In the genomic region with DNA sequence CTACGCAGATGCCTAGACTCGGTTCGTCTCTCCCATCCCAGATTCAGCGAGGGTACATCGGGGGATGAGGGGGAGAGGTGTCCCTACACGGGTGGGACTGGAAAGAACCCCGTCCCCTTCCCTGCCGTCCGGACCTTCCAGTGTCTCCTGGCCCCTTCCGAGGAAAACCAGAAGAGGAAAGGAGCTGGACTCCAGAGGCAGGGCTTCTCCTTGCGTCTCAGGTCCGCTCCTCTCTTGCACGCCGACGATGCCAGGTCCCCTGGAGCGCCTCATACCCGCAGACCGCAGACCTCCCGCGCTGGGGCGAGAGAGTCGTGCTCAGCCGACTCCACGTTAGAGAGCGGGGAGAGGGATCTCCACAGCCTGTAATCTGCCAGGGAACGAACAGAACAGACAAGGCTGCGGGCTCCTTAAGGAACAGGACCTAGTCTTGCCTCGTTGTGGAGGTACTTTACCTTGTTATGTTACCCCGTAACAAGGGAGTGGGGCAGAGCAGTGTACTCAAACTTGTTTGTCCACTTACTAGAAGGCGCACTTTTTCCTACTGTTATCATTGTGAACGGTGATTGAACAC, we compare ENCODE assay signal across 8 cellular contexts. TPM values are rescaled to one million over a fixed set of nuclear protein-coding genes. Genes with fewer than 3 reads are reported as not detected.
DNase-seq lines count a peak whose midpoint lies in the region; ATAC-seq and TF ChIP-seq lines count a peak whose summit lies in the region.

No MANE protein-coding gene starts in this region.

- TF ChIP-seq POLR2A in Peyer's patch (IDR thresholded peaks at IDR 0.05): no peak

- H3K36me3 Mint-ChIP-seq in activated naive CD4-positive, alpha-beta T cell treated with anti-CD3 and anti-CD28 coated beads, Interleukin-2, amount 50 U/mL, for 24 hours: no peaks in the 10 kb centered on the region
- no peaks in the 10 kb centered on the region for H3K36me3 Mint-ChIP-seq in progenitor cell of endocrine pancreas (ENCODE audit: insufficient read depth)

- no peak for TF ChIP-seq CTCF in BE2C (IDR thresholded peaks at IDR 0.05; ENCODE audit: low read depth, low read length)
- no peak for TF ChIP-seq CTCF in Peyer's patch (IDR thresholded peaks at IDR 0.05)
- no peak for TF ChIP-seq CTCF in cardiac muscle cell (IDR thresholded peaks at IDR 0.05; ENCODE audit: low read depth, low read length)
- TF ChIP-seq CTCF in progenitor cell of endocrine pancreas (IDR thresholded peaks at IDR 0.05; ENCODE audit: unreplicated experiment): no peak

- H3K27me3 ChIP-seq in BE2C (peaks cover 14% of the 10 kb centered on the region), Peyer's patch (no peaks in the 10 kb centered on the region), cardiac muscle cell (peaks cover 48% of the 10 kb centered on the region)

- peak; percentile 55 for DNase-seq in BE2C
- DNase-seq in Peyer's patch: peak in 1 of 3 donors; percentile 43
- peak; percentile 61 to 95 for DNase-seq in cardiac muscle cell (ENCODE audit: low read depth in 1 of 2, low spot score in 1 of 2)
- DNase-seq in progenitor cell of endocrine pancreas (ENCODE audit: low spot score, unreplicated experiment): peak; percentile 39
- DNase-seq in NCI-H187 treated with DMSO at 0.1 percent for 48 hours (lab: John Stamatoyannopoulos, UW): no peak

- no peaks in the 10 kb centered on the region for H3K9me3 ChIP-seq in BE2C
- no peaks in the 10 kb centered on the region for H3K9me3 ChIP-seq in Peyer's patch
- no peaks in the 10 kb centered on the region for H3K9me3 ChIP-seq in cardiac muscle cell (ENCODE audit: low read depth)

- H3K4me1 Mint-ChIP-seq in activated naive CD4-positive, alpha-beta T cell treated with anti-CD3 and anti-CD28 coated beads, Interleukin-2, amount 50 U/mL, for 24 hours: peaks cover 31% of the 10 kb centered on the region
- peaks cover 7% of the 10 kb centered on the region for H3K4me1 Mint-ChIP-seq in progenitor cell of endocrine pancreas (ENCODE audit: low read depth)

- no peaks in the 10 kb centered on the region for H3K27me3 Mint-ChIP-seq in activated naive CD4-positive, alpha-beta T cell treated with anti-CD3 and anti-CD28 coated beads, Interleukin-2, amount 50 U/mL, for 24 hours
- peaks cover 53% of the 10 kb centered on the region for H3K27me3 Mint-ChIP-seq in progenitor cell of endocrine pancreas

- ATAC-seq in GM19324 (IDR thresholded peaks at IDR 0.05; ENCODE audit: low FRiP score, unreplicated experiment): peak; percentile 20
- peak; percentile 16 for ATAC-seq in HG03457 (IDR thresholded peaks at IDR 0.05; ENCODE audit: unreplicated experiment)

- peak overlapping the region; percentile 73 to 93 (median 87) for H3K27ac ChIP-seq in Peyer's patch
- H3K27ac ChIP-seq in cardiac muscle cell: no peak overlapping the region

- H3K9me3 Mint-ChIP-seq in activated naive CD4-positive, alpha-beta T cell treated with anti-CD3 and anti-CD28 coated beads, Interleukin-2, amount 50 U/mL, for 24 hours: no peaks in the 10 kb centered on the region
- peaks cover 2% of the 10 kb centered on the region for H3K9me3 Mint-ChIP-seq in progenitor cell of endocrine pancreas (ENCODE audit: low read depth)

- H3K4me1 ChIP-seq in BE2C (peaks cover 21% of the 10 kb centered on the region), Peyer's patch (peaks cover 0 to 27% (median 8%) of the 10 kb centered on the region in 4 donors), cardiac muscle cell (ENCODE audit: low read depth) (no peaks in the 10 kb centered on the region)

- peak overlapping the region; percentile 66 for H3K4me3 ChIP-seq in BE2C (ENCODE audit: low read depth, low read length)
- peak overlapping the region; percentile 63 to 86 (median 73) for H3K4me3 ChIP-seq in Peyer's patch
- H3K4me3 ChIP-seq in cardiac muscle cell: peak overlapping the region; percentile 48

- H3K36me3 ChIP-seq in BE2C (no peaks in the 10 kb centered on the region), Peyer's patch (no peaks in the 10 kb centered on the region), cardiac muscle cell (no peaks in the 10 kb centered on the region)

- H3K4me3 Mint-ChIP-seq in activated naive CD4-positive, alpha-beta T cell treated with anti-CD3 and anti-CD28 coated beads, Interleukin-2, amount 50 U/mL, for 24 hours: peak overlapping the region; percentile 89
- H3K4me3 Mint-ChIP-seq in progenitor cell of endocrine pancreas (ENCODE audit: low read depth): peak overlapping the region; percentile 80

- H3K27ac Mint-ChIP-seq in activated naive CD4-positive, alpha-beta T cell treated with anti-CD3 and anti-CD28 coated beads, Interleukin-2, amount 50 U/mL, for 24 hours: no peak overlapping the region
- H3K27ac Mint-ChIP-seq in progenitor cell of endocrine pancreas: peak overlapping the region; percentile 86

RNA-seq across cellular contexts. Expression of a gene that starts 0.4 kb away (rescaled TPM):
- polyA plus RNA-seq in BE2C (2012; ENCODE audit: insufficient read depth, insufficient read length, low read depth): 265 TPM
- 10 to 100 TPM in 3 of 4 donors, 1 to 10 TPM in 1; 7.9 to 45.4 (median 14.8) TPM for total RNA-seq in Peyer's patch
- 23.1 and 24.0 TPM in 2 replicates for total RNA-seq in cardiac muscle cell
- 20.5 and 27.5 TPM in 2 replicates for polyA plus RNA-seq in cardiac muscle cell
- total RNA-seq in progenitor cell of endocrine pancreas: 23.4 and 28.4 TPM in 2 replicates

RNA-seq across cellular contexts. Expression of a gene that starts 45.5 kb away (rescaled TPM):
- 13.2 TPM for polyA plus RNA-seq in BE2C (2012; ENCODE audit: insufficient read depth, insufficient read length, low read depth)
- total RNA-seq in Peyer's patch (1 to 10 TPM; 2.6 to 9.0 (median 6.0) TPM), cardiac muscle cell (16.2 and 27.5 TPM in 2 replicates), progenitor cell of endocrine pancreas (36.8 TPM in 2 replicates)
- 48.7 and 56.0 TPM in 2 replicates for polyA plus RNA-seq in cardiac muscle cell

RNA-seq across cellular contexts. Expression of a gene that starts 48.7 kb away (rescaled TPM):
- 252 TPM for polyA plus RNA-seq in BE2C (2012; ENCODE audit: insufficient read depth, insufficient read length, low read depth)
- under 1 TPM in 1 of 4 donors, not detected in 3; 0.66 TPM for total RNA-seq in Peyer's patch
- total RNA-seq in cardiac muscle cell: 17.6 and 26.6 TPM in 2 replicates
- 13.2 and 20.7 TPM in 2 replicates for polyA plus RNA-seq in cardiac muscle cell
- 0.86 and 2.9 TPM in 2 replicates for total RNA-seq in progenitor cell of endocrine pancreas
